Comparison of ENCODE assay signal across 9 cellular contexts in the genomic region with DNA sequence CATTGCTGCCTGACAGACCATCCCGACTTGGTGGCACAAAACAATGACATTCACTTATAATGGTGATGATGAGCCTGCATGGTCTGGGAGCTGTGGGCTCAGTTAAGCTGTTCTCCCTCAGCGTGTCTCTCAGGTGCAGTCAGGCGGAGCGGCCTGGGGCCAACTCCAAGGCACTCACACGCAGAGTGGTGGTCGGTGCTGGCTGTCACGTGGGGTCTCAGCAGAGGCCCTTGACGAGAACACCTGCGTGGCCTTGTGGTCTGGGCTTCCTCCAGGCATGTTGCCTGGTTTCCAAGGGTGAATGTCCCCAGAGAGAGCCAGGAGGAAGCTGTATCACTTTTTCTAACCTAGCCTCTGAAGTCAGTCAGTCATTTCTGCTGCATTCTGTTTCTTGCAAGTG. TPM values are rescaled to one million over a fixed set of nuclear protein-coding genes. Genes with fewer than 3 reads are reported as not detected.
DNase-seq lines count a peak whose midpoint lies in the region; ATAC-seq and TF ChIP-seq lines count a peak whose summit lies in the region.
"Had no signal": no experiment of that assay in that cellular context is flagged by ENCODE, and none has a peak within 500 bp of the region (broad histone marks: within the 10 kb centered on the region; RNA-seq: fewer than 3 reads in every experiment).

No MANE protein-coding gene starts in this region.

- H3K9me3 ChIP-seq in left ventricle myocardium inferior (replicated peaks): no peaks in the 10 kb centered on the region
- no peaks in the 10 kb centered on the region for H3K9me3 ChIP-seq in naive thymus-derived CD4-positive, alpha-beta T cell (ENCODE audit: control insufficient read depth in 2 of 3, low read length in 3 of 3)

- ATAC-seq in Right ventricle myocardium superior (ENCODE audit: poor library complexity): peak; percentile 13
- peak; percentile 84 for ATAC-seq in HG03060 (IDR thresholded peaks at IDR 0.05; ENCODE audit: low read depth, unreplicated experiment)
- no peak for ATAC-seq in naive thymus-derived CD4-positive, alpha-beta T cell

- H3K27ac ChIP-seq in left ventricle myocardium inferior (replicated peaks) (no peak overlapping the region), VCaP (peak overlapping the region; percentile 13; the same call in 1 of the 2 replicates)
- no peak overlapping the region for H3K27ac ChIP-seq in naive thymus-derived CD4-positive, alpha-beta T cell (ENCODE audit: low read depth, low read length)

- no peak overlapping the region for H3K4me3 Mint-ChIP-seq in type B pancreatic cell
- H3K4me3 Mint-ChIP-seq in naive thymus-derived CD4-positive, alpha-beta T cell: no peak overlapping the region
- H3K4me3 Mint-ChIP-seq: natural killer cell had no signal

- peaks cover 9% of the 10 kb centered on the region for H3K4me1 Mint-ChIP-seq in type B pancreatic cell (ENCODE audit: unreplicated experiment)
- no peaks in the 10 kb centered on the region for H3K4me1 Mint-ChIP-seq in naive thymus-derived CD4-positive, alpha-beta T cell
- H3K4me1 Mint-ChIP-seq: natural killer cell had no signal

- no peak overlapping the region for H3K4me3 ChIP-seq in left ventricle myocardium inferior
- no peak overlapping the region for H3K4me3 ChIP-seq in naive thymus-derived CD4-positive, alpha-beta T cell (ENCODE audit: low read length)

- peaks cover 3% of the 10 kb centered on the region for H3K36me3 Mint-ChIP-seq in type B pancreatic cell
- no peaks in the 10 kb centered on the region for H3K36me3 Mint-ChIP-seq in naive thymus-derived CD4-positive, alpha-beta T cell
- H3K36me3 Mint-ChIP-seq: natural killer cell had no signal

- no peaks in the 10 kb centered on the region for H3K27me3 ChIP-seq in left ventricle myocardium inferior (ENCODE audit: low read depth)
- no peaks in the 10 kb centered on the region for H3K27me3 ChIP-seq in naive thymus-derived CD4-positive, alpha-beta T cell (ENCODE audit: control insufficient read depth in 2 of 2, insufficient read depth in 2 of 2, low read length in 2 of 2)

- CTCF ChIA-PET in naive thymus-derived CD4-positive, alpha-beta T cell (lab: Charles Lee): interaction anchor here (1.0 to 1.2 kb wide), 4 partner anchors 13 to 331 kb away, joined by 3 to 4 read pairs (median 4); no protein-coding TSS in a partner anchor

- H3K36me3 ChIP-seq in left ventricle myocardium inferior: no peaks in the 10 kb centered on the region
- no peaks in the 10 kb centered on the region for H3K36me3 ChIP-seq in naive thymus-derived CD4-positive, alpha-beta T cell (ENCODE audit: control insufficient read depth in 2 of 3, insufficient read depth in 3 of 3, low read length in 3 of 3)

- POLR2A ChIA-PET in naive thymus-derived CD4-positive, alpha-beta T cell (lab: Charles Lee): no interaction called here

- intact Hi-C loops in Right ventricle myocardium superior (cut with DNase I): loop anchor here (5.0 kb wide), 2 partner anchors 184 to 224 kb away; no protein-coding TSS in a partner anchor
- intact Hi-C loops in left ventricle myocardium inferior (cut with micrococcal nuclease): loop anchor here (10.0 kb wide), 1 partner anchor 187 kb away; no protein-coding TSS in a partner anchor
- intact Hi-C loops in naive thymus-derived CD4-positive, alpha-beta T cell (cut with micrococcal nuclease): no loop called here

- peaks cover 8% of the 10 kb centered on the region for H3K4me1 ChIP-seq in left ventricle myocardium inferior
- H3K4me1 ChIP-seq in naive thymus-derived CD4-positive, alpha-beta T cell (ENCODE audit: control insufficient read depth in 2 of 2, insufficient read depth in 2 of 2, low read length in 2 of 2): no peaks in the 10 kb centered on the region

- DNase-seq in Right ventricle myocardium superior: no peak
- DNase-seq in left ventricle myocardium inferior: no peak
- no peak for DNase-seq in type B pancreatic cell (ENCODE audit: extremely low spot score, unreplicated experiment)
- DNase-seq in SW 1271 (lab: John Stamatoyannopoulos, UW): no peak
- no peak for DNase-seq in naive thymus-derived CD4-positive, alpha-beta T cell
- no peak for DNase-seq in stimulated activated CD4-positive, alpha-beta T cell treated with anti-CD3 and anti-CD28 coated beads, Interleukin-1b, Interleukin-23, amount 100 ng/mL, for 48 hours
- DNase-seq: natural killer cell had no signal

- no peaks in the 10 kb centered on the region for H3K9me3 Mint-ChIP-seq in type B pancreatic cell
- H3K9me3 Mint-ChIP-seq in naive thymus-derived CD4-positive, alpha-beta T cell: no peaks in the 10 kb centered on the region
- H3K9me3 Mint-ChIP-seq: natural killer cell had no signal

- H3K27ac Mint-ChIP-seq in type B pancreatic cell: peak overlapping the region; percentile 17
- no peak overlapping the region for H3K27ac Mint-ChIP-seq in naive thymus-derived CD4-positive, alpha-beta T cell
- H3K27ac Mint-ChIP-seq: natural killer cell had no signal

- TF ChIP-seq CTCF in left ventricle myocardium inferior (IDR thresholded peaks at IDR 0.05; ENCODE audit: borderline replicate concordance) (no peak), VCaP (conservative IDR thresholded peaks at IDR 0.05) (no peak), type B pancreatic cell (conservative IDR thresholded peaks at IDR 0.05) (no peak)

- no peaks in the 10 kb centered on the region for H3K27me3 Mint-ChIP-seq in type B pancreatic cell
- no peaks in the 10 kb centered on the region for H3K27me3 Mint-ChIP-seq in naive thymus-derived CD4-positive, alpha-beta T cell

RNA-seq across cellular contexts. Expression of a gene that starts 29.8 kb away (rescaled TPM):
- 0.89 TPM for total RNA-seq in Right ventricle myocardium superior
- total RNA-seq in left ventricle myocardium inferior: 3.1 TPM
- 22.0 and 35.2 TPM in 2 replicates for total RNA-seq in type B pancreatic cell (ENCODE audit: low replicate concordance)
- total RNA-seq in naive thymus-derived CD4-positive, alpha-beta T cell: 1 to 10 TPM in 2 of 5 experiments, under 1 TPM in 3; 0.69 to 2.0 (median 0.85) TPM
- polyA plus RNA-seq in naive thymus-derived CD4-positive, alpha-beta T cell: under 1 TPM; 0.45 to 0.98 TPM

Comparison
In these comparisons a context has a peak if more than half of its experiments do, and no peak if none do; other contexts are left out.
1. intact Hi-C loops: an anchor here in Right ventricle myocardium superior (5.0 kb wide) and left ventricle myocardium inferior (10.0 kb wide); none called in naive thymus-derived CD4-positive, alpha-beta T cell.